Comparison of ENCODE assay signal across 18 cellular contexts in genomic region chr15:40302981-40303380, GRCh38. TPM values are rescaled to one million over a fixed set of nuclear protein-coding genes. Genes with fewer than 3 reads are reported as not detected.
DNase-seq lines count a peak whose midpoint lies in the region; ATAC-seq, FAIRE-seq and TF ChIP-seq lines count a peak whose summit lies in the region.
"Had no signal": no experiment of that assay in that cellular context is flagged by ENCODE, and none has a peak within 500 bp of the region (broad histone marks: within the 10 kb centered on the region; RNA-seq: fewer than 3 reads in every experiment).

No MANE protein-coding gene starts in this region.

- H3K9me3 ChIP-seq in cardiac muscle cell (ENCODE audit: low read depth) (no peaks in the 10 kb centered on the region), kidney (ENCODE audit: control insufficient read depth in 1 of 2, low read length in 2 of 2) (peaks cover 0 to 6% of the 10 kb centered on the region in 2 donors), aorta (ENCODE audit: control insufficient read depth, low read length) (no peaks in the 10 kb centered on the region)
- H3K9me3 ChIP-seq: Caco-2 had no signal

- H3K4me3 ChIP-seq in cardiac muscle cell (no peak overlapping the region), kidney (ENCODE audit: low read length in 2 of 2) (no peak overlapping the region), aorta (ENCODE audit: low read length in 2 of 2) (no peak overlapping the region)
- H3K4me3 ChIP-seq: BLaER1 had no signal

- H3K36me3 ChIP-seq in cardiac muscle cell (no peaks in the 10 kb centered on the region), kidney (ENCODE audit: control insufficient read depth in 1 of 2, insufficient read depth in 2 of 2, low read length in 2 of 2) (no peaks in the 10 kb centered on the region), aorta (ENCODE audit: control insufficient read depth in 1 of 2, insufficient read depth in 2 of 2, low read length in 1 of 2) (no peaks in the 10 kb centered on the region)

- no peak overlapping the region for H3K9ac ChIP-seq in kidney (ENCODE audit: low read length in 2 of 2)
- H3K9ac ChIP-seq: BLaER1 had no signal

- H3K27ac ChIP-seq in cardiac muscle cell (peak overlapping the region; percentile 97), kidney (ENCODE audit: low read depth in 2 of 2, low read length in 2 of 2) (no peak overlapping the region), aorta (ENCODE audit: low read depth in 1 of 2, low read length in 2 of 2) (no peak overlapping the region)

- TF ChIP-seq CTCF in cardiac muscle cell (IDR thresholded peaks at IDR 0.05; ENCODE audit: low read depth, low read length) (no peak), kidney (IDR thresholded peaks at IDR 0.05; ENCODE audit: borderline replicate concordance, extremely low read depth, insufficient read depth) (no peak)

- peaks cover 45% of the 10 kb centered on the region for H3K4me1 ChIP-seq in cardiac muscle cell (ENCODE audit: low read depth)
- no peaks in the 10 kb centered on the region for H3K4me1 ChIP-seq in kidney (ENCODE audit: control insufficient read depth in 1 of 2, insufficient read depth in 1 of 2, low read depth in 1 of 2, low read length in 2 of 2)
- no peaks in the 10 kb centered on the region for H3K4me1 ChIP-seq in aorta (ENCODE audit: control insufficient read depth in 1 of 2, insufficient read depth in 2 of 2, low read length in 2 of 2)
- H3K4me1 ChIP-seq: Caco-2 had no signal

- WGBS in aorta, 2 donors = 53 to 56% methylated on average over 11 of the region's 11 CpGs

- no peak for FAIRE-seq in kidney (lab: Jason Lieb, UNC)
- FAIRE-seq: GM12892, GM19239 had no signal

- intact Hi-C loops in cardiac septum (cut with DNase I) (no loop called here), kidney (cut with DNase I) (no loop called here), posterior vena cava (cut with DNase I) (no loop called here), aorta (cut with DNase I) (no loop called here)

- DNase-seq in cardiac muscle cell (ENCODE audit: low read depth in 1 of 2, low spot score in 1 of 2) (no peak), cardiac septum (ENCODE audit: low spot score) (no peak), kidney (peak; percentile 64), posterior vena cava (ENCODE audit: low spot score) (peak; percentile 63), aorta (peak; percentile 35 to 39), erythroblast (lab: John Stamatoyannopoulos, UW) (no peak)
- DNase-seq: 8988T; AML-193; Caco-2; CD8-positive, alpha-beta memory T cell; DND-41; GDM1; GOT3; H9 had no signal

- no peaks in the 10 kb centered on the region for H3K27me3 ChIP-seq in cardiac muscle cell
- H3K27me3 ChIP-seq in aorta (ENCODE audit: control insufficient read depth in 1 of 2, insufficient read depth in 2 of 2, low read length in 1 of 2) = no peaks in the 10 kb centered on the region
- H3K27me3 ChIP-seq: BLaER1 had no signal

- no peak for TF ChIP-seq POLR2A in erythroblast (IDR thresholded peaks at IDR 0.05; ENCODE audit: low read length)

- ATAC-seq in aorta (ENCODE audit: low FRiP score) (no peak), HG03095 (IDR thresholded peaks at IDR 0.05; ENCODE audit: unreplicated experiment) (no peak)

RNA-seq across cellular contexts. Expression of gene PLCB2, which starts 4.8 kb away (rescaled TPM):
- 16.9 and 41.2 TPM in 2 replicates for total RNA-seq in cardiac muscle cell
- 28.3 and 45.9 TPM in 2 replicates for polyA plus RNA-seq in cardiac muscle cell
- 4.6 TPM for total RNA-seq in cardiac septum
- 37.2 TPM for total RNA-seq in kidney
- 4.4 TPM for polyA plus RNA-seq in kidney (ENCODE audit: insufficient read depth, low read depth, low replicate concordance)
- total RNA-seq in posterior vena cava = 10 to 100 TPM; 20.8 to 29.0 TPM
- total RNA-seq in aorta = 10 to 100 TPM; 23.6 to 55.8 TPM
- polyA plus RNA-seq in aorta = 1 to 10 TPM; 5.8 to 7.2 TPM

RNA-seq across cellular contexts. Expression of gene ANKRD63, which starts 20.1 kb away (rescaled TPM):
- total RNA-seq in cardiac muscle cell = 24.4 and 104 TPM in 2 replicates
- polyA plus RNA-seq in cardiac muscle cell = 13.7 and 45.7 TPM in 2 replicates
- not detected for total RNA-seq in cardiac septum
- total RNA-seq in kidney = not detected
- polyA plus RNA-seq in kidney (ENCODE audit: insufficient read depth, low read depth, low replicate concordance) = not detected
- total RNA-seq in posterior vena cava = not detected
- not detected for total RNA-seq in aorta
- polyA plus RNA-seq in aorta = not detected
- total RNA-seq: CD8-positive, alpha-beta memory T cell had no signal
- polyA plus RNA-seq: CD8-positive, alpha-beta memory T cell had no signal

RNA-seq across cellular contexts. Expression of gene INAFM2, which starts 20.5 kb away (rescaled TPM):
- total RNA-seq in cardiac muscle cell (133 and 217 TPM in 2 replicates), cardiac septum (40.0 TPM), kidney (21.6 TPM), posterior vena cava (10 to 100 TPM; 25.3 to 27.1 TPM), aorta (10 to 100 TPM; 59.4 to 70.0 TPM)
- polyA plus RNA-seq in cardiac muscle cell (186 and 330 TPM in 2 replicates), kidney (ENCODE audit: insufficient read depth, low read depth, low replicate concordance) (14.7 TPM), aorta (10 to 100 TPM; 26.0 to 53.6 TPM)

RNA-seq across cellular contexts. Expression of gene CCDC9B, which starts 37.8 kb away (rescaled TPM):
- total RNA-seq in cardiac muscle cell (8.2 and 9.6 TPM in 2 replicates), cardiac septum (178 TPM), kidney (60.0 TPM), posterior vena cava (10 to 100 TPM; 29.2 to 31.2 TPM), aorta (10 to 100 TPM; 59.6 to 66.6 TPM)
- polyA plus RNA-seq in cardiac muscle cell (12.5 and 14.6 TPM in 2 replicates), kidney (ENCODE audit: insufficient read depth, low read depth, low replicate concordance) (4.7 TPM), aorta (10 to 100 TPM; 16.2 to 44.2 TPM)

RNA-seq across cellular contexts. Expression of gene PHGR1, which starts 47.9 kb away (rescaled TPM):
- not detected in 2 replicates for total RNA-seq in cardiac muscle cell
- polyA plus RNA-seq in cardiac muscle cell = not detected in 2 replicates
- total RNA-seq in cardiac septum = not detected
- total RNA-seq in kidney = not detected
- polyA plus RNA-seq in kidney (ENCODE audit: insufficient read depth, low read depth, low replicate concordance) = not detected
- not detected for total RNA-seq in posterior vena cava
- not detected for total RNA-seq in aorta
- polyA plus RNA-seq in aorta = 1,000 to 10,000 TPM in 1 of 2 donors, 10 to 100 TPM in 1; 45.9 to 1,323 TPM
- total RNA-seq: CD8-positive, alpha-beta memory T cell; H9 had no signal
- polyA plus RNA-seq: CD8-positive, alpha-beta memory T cell had no signal

Comparison
In these comparisons a context has a peak if more than half of its experiments do, and no peak if none do; other contexts are left out.
1. RNA of gene ANKRD63, which starts 20.1 kb away (total RNA-seq): 24.4 to 104 TPM in cardiac muscle cell; not detected in cardiac septum (single experiment), not detected in kidney (single experiment), not detected in posterior vena cava and not detected in aorta; every median in the first group is over 10 times any median in the second.
2. DNase-seq: peak in kidney (single experiment), posterior vena cava (single experiment) and aorta (2 of 2); none in cardiac muscle cell (0 of 2), cardiac septum (single experiment) and erythroblast (0 of 2).